In the genomic region with DNA sequence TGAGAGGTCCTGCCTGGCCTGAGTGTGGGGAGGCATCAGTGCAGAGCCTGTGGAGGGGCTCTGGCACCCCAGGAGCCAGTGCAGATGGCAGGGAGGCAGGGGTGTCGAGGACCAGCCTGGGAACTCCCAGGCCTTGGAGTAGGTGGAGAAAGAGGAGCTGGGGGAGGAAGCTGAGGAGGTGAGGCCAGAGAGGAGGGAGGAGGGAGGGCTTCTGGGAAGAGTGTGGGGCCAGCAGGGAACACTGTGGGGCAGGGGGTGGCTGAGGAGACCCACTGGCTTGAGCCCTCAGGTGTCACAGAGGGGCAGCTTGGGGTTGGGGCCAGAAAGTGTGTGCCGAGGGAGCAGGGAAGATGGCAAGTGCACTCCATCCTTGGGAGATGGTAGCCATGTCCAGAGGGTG, we compare ENCODE assay signal across 1 cellular context.
TF ChIP-seq lines count a peak whose summit lies in the region.

No MANE protein-coding gene starts in this region.

TF ChIP-seq in liver, 16 proteins besides CTCF, POLR2A, EP300 and RAD21:
- TF ChIP-seq NR2F2 (IDR thresholded peaks at IDR 0.05) = no peak
- TF ChIP-seq HNF4G (IDR thresholded peaks at IDR 0.05) = no peak
- TF ChIP-seq, protein P1, sequence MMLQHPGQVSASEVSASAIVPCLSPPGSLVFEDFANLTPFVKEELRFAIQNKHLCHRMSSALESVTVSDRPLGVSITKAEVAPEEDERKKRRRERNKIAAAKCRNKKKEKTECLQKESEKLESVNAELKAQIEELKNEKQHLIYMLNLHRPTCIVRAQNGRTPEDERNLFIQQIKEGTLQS (IDR thresholded peaks at IDR 0.05) = no peak
- TF ChIP-seq RXRA (IDR thresholded peaks at IDR 0.05) = no peak
- TF ChIP-seq, protein P2, sequence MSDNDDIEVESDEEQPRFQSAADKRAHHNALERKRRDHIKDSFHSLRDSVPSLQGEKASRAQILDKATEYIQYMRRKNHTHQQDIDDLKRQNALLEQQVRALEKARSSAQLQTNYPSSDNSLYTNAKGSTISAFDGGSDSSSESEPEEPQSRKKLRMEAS (IDR thresholded peaks at IDR 0.05) = no peak
- TF ChIP-seq FOXA2 (IDR thresholded peaks at IDR 0.05) = no peak
- no peak for TF ChIP-seq GABPA (IDR thresholded peaks at IDR 0.05 in 1 of 2, conservative IDR thresholded peaks at IDR 0.05 in 1 of 2)
- TF ChIP-seq YY1 (IDR thresholded peaks at IDR 0.05) = no peak
- no peak for TF ChIP-seq TAF1 (conservative IDR thresholded peaks at IDR 0.05)
